Comparison of ENCODE assay signal across 20 cellular contexts in the genomic region with DNA sequence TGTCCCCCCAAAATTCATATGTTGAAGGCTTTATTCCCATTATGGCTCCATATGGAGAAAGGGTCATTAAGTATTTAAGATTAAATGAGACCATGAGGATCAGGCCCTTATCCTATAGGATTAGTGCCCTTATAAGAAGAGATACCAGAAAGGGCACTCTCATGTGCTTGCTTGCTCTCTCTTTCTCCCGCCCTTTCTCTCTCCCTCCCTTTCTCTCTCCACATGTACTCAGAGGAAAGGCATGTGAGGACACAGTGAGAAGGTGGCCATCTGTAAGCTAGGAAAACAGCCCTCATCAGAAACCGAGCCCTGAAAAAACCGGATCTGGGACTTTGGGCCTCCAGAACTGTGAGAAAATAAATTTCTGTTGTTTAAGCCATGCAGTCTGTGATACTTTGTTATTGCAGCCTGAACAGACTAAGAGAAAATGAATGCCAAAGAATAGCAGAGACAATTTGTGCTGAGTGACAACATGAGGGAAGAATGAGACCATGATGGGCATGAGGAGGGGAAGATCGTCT.
"Had no signal": no experiment of that assay in that cellular context is flagged by ENCODE, and none has a peak within 500 bp of the region (broad histone marks: within the 10 kb centered on the region; RNA-seq: fewer than 3 reads in every experiment).

No MANE protein-coding gene starts in this region.

- H3K27ac ChIP-seq: left lung, lower lobe of right lung, ovary, skin epidermis, suprapubic skin, thoracic aorta, tibial artery, uterus had no signal

- H3K4me3 ChIP-seq: left lung, lower lobe of right lung, ovary, skin epidermis, suprapubic skin, thoracic aorta, tibial artery, uterus had no signal

- DNase-seq: hypothalamus; immature natural killer cell; kidney; left colon; left lung; lower lobe of right lung; mammary epithelial cell; mesenchymal stem cell; naive thymus-derived CD4-positive, alpha-beta T cell; ovary; retina; right cardiac atrium; stimulated activated CD4-positive, alpha-beta T cell treated with anti-CD3 and anti-CD28 coated beads, Interleukin-4, amount 100 ng/mL, for 24 hours; stimulated activated naive CD4-positive, alpha-beta T cell; tibial artery; uterus had no signal

- H3K9me3 ChIP-seq: lower lobe of right lung, suprapubic skin, thoracic aorta, tibial artery, uterus had no signal

- H3K36me3 ChIP-seq: left lung, lower lobe of right lung, ovary, suprapubic skin, thoracic aorta, tibial artery, uterus had no signal

- H3K27me3 ChIP-seq: left lung, ovary, suprapubic skin, tibial artery, uterus had no signal

- H3K4me1 ChIP-seq: left lung, lower lobe of right lung, suprapubic skin, tibial artery, uterus had no signal

- FAIRE-seq: islet of Langerhans, kidney had no signal
